ENCODE assay signal across 14 cellular contexts in genomic region chr3:52248165-52248541, GRCh38. TPM values are rescaled to one million over a fixed set of nuclear protein-coding genes. Genes with fewer than 3 reads are reported as not detected.
DNase-seq lines count a peak whose midpoint lies in the region; ATAC-seq and TF ChIP-seq lines count a peak whose summit lies in the region.
"Had no signal": no experiment of that assay in that cellular context is flagged by ENCODE, and none has a peak within 500 bp of the region (broad histone marks: within the 10 kb centered on the region; RNA-seq: fewer than 3 reads in every experiment).

No MANE protein-coding gene starts in this region.

- no peaks in the 10 kb centered on the region for H3K9me3 Mint-ChIP-seq in activated CD8-positive, alpha-beta memory T cell treated with anti-CD3 and anti-CD28 coated beads, Interleukin-2, amount 10 ng/mL, durations not matched to agents 7 days and 5 days (ENCODE audit: low read depth)
- H3K9me3 Mint-ChIP-seq in glutamatergic neuron (ENCODE audit: unreplicated experiment) (peaks cover 9% of the 10 kb centered on the region), osteocyte (ENCODE audit: unreplicated experiment) (no peaks in the 10 kb centered on the region)

- H3K27ac ChIP-seq in right atrium auricular region: no peak overlapping the region
- H3K27ac ChIP-seq in heart left ventricle: peak overlapping the region in 1 of 12 donors; percentile 1
- no peak overlapping the region for H3K27ac ChIP-seq in upper lobe of right lung

- ATAC-seq in heart left ventricle (no peak), upper lobe of right lung (no peak), HG03135 (IDR thresholded peaks at IDR 0.05; ENCODE audit: unreplicated experiment) (no peak), GM21447 (IDR thresholded peaks at IDR 0.05; ENCODE audit: unreplicated experiment) (no peak)
- ATAC-seq in activated CD8-positive, alpha-beta memory T cell treated with anti-CD3 and anti-CD28 coated beads, Interleukin-2, amount 10 ng/mL, durations not matched to agents 7 days and 5 days: no peak
- ATAC-seq: gastrocnemius medialis had no signal

- H3K36me3 ChIP-seq in right atrium auricular region (peaks cover 25% of the 10 kb centered on the region), heart left ventricle (peaks cover 0 to 55% (median 40%) of the 10 kb centered on the region in 9 donors), upper lobe of right lung (peaks cover 43% of the 10 kb centered on the region)
- H3K36me3 ChIP-seq: breast epithelium had no signal

- H3K4me3 ChIP-seq in right atrium auricular region (no peak overlapping the region), heart left ventricle (no peak overlapping the region), upper lobe of right lung (no peak overlapping the region)
- H3K4me3 ChIP-seq: gastrocnemius medialis had no signal

- H3K36me3 Mint-ChIP-seq in activated CD8-positive, alpha-beta memory T cell treated with anti-CD3 and anti-CD28 coated beads, Interleukin-2, amount 10 ng/mL, durations not matched to agents 7 days and 5 days: peaks cover 49% of the 10 kb centered on the region
- no peaks in the 10 kb centered on the region for H3K36me3 Mint-ChIP-seq in glutamatergic neuron (ENCODE audit: unreplicated experiment)
- H3K36me3 Mint-ChIP-seq in osteocyte (ENCODE audit: unreplicated experiment): peaks cover 7% of the 10 kb centered on the region

- peak; percentile 55 for DNase-seq in right atrium auricular region (ENCODE audit: low spot score)
- DNase-seq in heart left ventricle: no peak
- no peak for DNase-seq in activated CD8-positive, alpha-beta memory T cell treated with anti-CD3 and anti-CD28 coated beads, Interleukin-2, amount 10 ng/mL, durations not matched to agents 7 days and 5 days
- DNase-seq in glutamatergic neuron: no peak
- peak; percentile 52 for DNase-seq in upper lobe of right lung
- no peak for DNase-seq in osteocyte (ENCODE audit: extremely low spot score, unreplicated experiment)
- DNase-seq: gastrocnemius medialis, midbrain, NCI-H2029 had no signal

- no peaks in the 10 kb centered on the region for H3K9me3 ChIP-seq in right atrium auricular region
- H3K9me3 ChIP-seq in heart left ventricle: no peaks in the 10 kb centered on the region
- no peaks in the 10 kb centered on the region for H3K9me3 ChIP-seq in upper lobe of right lung
- H3K9me3 ChIP-seq: breast epithelium, gastrocnemius medialis, tibial nerve had no signal

- peak overlapping the region; percentile 90 for H3K27ac Mint-ChIP-seq in activated CD8-positive, alpha-beta memory T cell treated with anti-CD3 and anti-CD28 coated beads, Interleukin-2, amount 10 ng/mL, durations not matched to agents 7 days and 5 days
- H3K27ac Mint-ChIP-seq in glutamatergic neuron (ENCODE audit: unreplicated experiment): peak overlapping the region; percentile 23
- H3K27ac Mint-ChIP-seq in osteocyte (ENCODE audit: unreplicated experiment): no peak overlapping the region

- 86 to 96% (median 89%) methylated on average over 9 to 10 of the region's 10 CpGs for WGBS in heart left ventricle, 4 donors

- TF ChIP-seq POLR2A in heart left ventricle (IDR thresholded peaks at IDR 0.05): no peak

- no peaks in the 10 kb centered on the region for H3K27me3 Mint-ChIP-seq in activated CD8-positive, alpha-beta memory T cell treated with anti-CD3 and anti-CD28 coated beads, Interleukin-2, amount 10 ng/mL, durations not matched to agents 7 days and 5 days
- H3K27me3 Mint-ChIP-seq in glutamatergic neuron (ENCODE audit: unreplicated experiment): peaks cover 11% of the 10 kb centered on the region
- no peaks in the 10 kb centered on the region for H3K27me3 Mint-ChIP-seq in osteocyte (ENCODE audit: unreplicated experiment)

- TF ChIP-seq CTCF in right atrium auricular region (IDR thresholded peaks at IDR 0.05) (no peak), heart left ventricle (IDR thresholded peaks at IDR 0.05) (no peak), glutamatergic neuron (IDR thresholded peaks at IDR 0.05; ENCODE audit: partially characterized antibody, unreplicated experiment) (no peak), upper lobe of right lung (IDR thresholded peaks at IDR 0.05) (no peak), osteocyte (IDR thresholded peaks at IDR 0.05) (no peak)

- peaks cover 79% of the 10 kb centered on the region for H3K4me1 Mint-ChIP-seq in activated CD8-positive, alpha-beta memory T cell treated with anti-CD3 and anti-CD28 coated beads, Interleukin-2, amount 10 ng/mL, durations not matched to agents 7 days and 5 days
- H3K4me1 Mint-ChIP-seq in glutamatergic neuron (ENCODE audit: low read depth, unreplicated experiment): no peaks in the 10 kb centered on the region
- peaks cover 35% of the 10 kb centered on the region for H3K4me1 Mint-ChIP-seq in osteocyte (ENCODE audit: unreplicated experiment)

- H3K4me1 ChIP-seq in right atrium auricular region (peaks cover 0 to 35% of the 10 kb centered on the region in 2 donors), heart left ventricle (peaks cover 0 to 78% (median 9%) of the 10 kb centered on the region in 12 donors), upper lobe of right lung (peaks cover 28% of the 10 kb centered on the region)

- no peak overlapping the region for H3K4me3 Mint-ChIP-seq in activated CD8-positive, alpha-beta memory T cell treated with anti-CD3 and anti-CD28 coated beads, Interleukin-2, amount 10 ng/mL, durations not matched to agents 7 days and 5 days
- no peak overlapping the region for H3K4me3 Mint-ChIP-seq in glutamatergic neuron (ENCODE audit: unreplicated experiment)
- H3K4me3 Mint-ChIP-seq in osteocyte (ENCODE audit: unreplicated experiment): no peak overlapping the region

- H3K27me3 ChIP-seq in right atrium auricular region: no peaks in the 10 kb centered on the region
- H3K27me3 ChIP-seq in heart left ventricle: no peaks in the 10 kb centered on the region
- no peaks in the 10 kb centered on the region for H3K27me3 ChIP-seq in upper lobe of right lung
- H3K27me3 ChIP-seq: breast epithelium, tibial nerve had no signal

- intact Hi-C loops in heart left ventricle (cut with DNase I): no loop called here
- intact Hi-C loops in upper lobe of right lung (cut with DNase I): no loop called here

- CTCF ChIA-PET in activated CD8-positive, alpha-beta memory T cell treated with anti-CD3 and anti-CD28 coated beads, Interleukin-2, amount 10 ng/mL, durations not matched to agents 7 days and 5 days (lab: Charles Lee): interaction anchor here (0.8 to 7.5 kb wide), 7 partner anchors 9 to 30 kb away, joined by 3 to 48 read pairs (median 6); partner anchors contain the start of genes TWF2 and WDR82

RNA-seq across cellular contexts. Expression of gene PPM1M, which starts 2.6 kb away (rescaled TPM):
- total RNA-seq in right atrium auricular region: 1 to 10 TPM; 5.7 to 8.1 TPM
- total RNA-seq in heart left ventricle: 10 to 100 TPM in 2 of 9 donors, 1 to 10 TPM in 7; 5.7 to 30.2 (median 8.2) TPM
- 1 to 10 TPM; 5.6 to 6.6 TPM for polyA plus RNA-seq in heart left ventricle
- total RNA-seq in activated CD8-positive, alpha-beta memory T cell treated with anti-CD3 and anti-CD28 coated beads, Interleukin-2, amount 10 ng/mL, durations not matched to agents 7 days and 5 days: 10 to 100 TPM; 91.1 to 94.1 TPM
- 7.8 TPM for total RNA-seq in glutamatergic neuron (ENCODE audit: unreplicated experiment)
- total RNA-seq in upper lobe of right lung: 44.0 TPM
- total RNA-seq in osteocyte: 16.4 and 16.9 TPM in 2 replicates

RNA-seq across cellular contexts. Expression of gene TWF2, which starts 9.2 kb away (rescaled TPM):
- total RNA-seq in right atrium auricular region: 10 to 100 TPM; 54.4 to 58.6 TPM
- total RNA-seq in heart left ventricle: 100 to 1,000 TPM in 7 of 9 donors, 10 to 100 TPM in 2; 62.9 to 133 (median 117) TPM
- polyA plus RNA-seq in heart left ventricle: 100 to 1,000 TPM in 1 of 2 donors, 10 to 100 TPM in 1; 45.8 to 109 TPM
- total RNA-seq in activated CD8-positive, alpha-beta memory T cell treated with anti-CD3 and anti-CD28 coated beads, Interleukin-2, amount 10 ng/mL, durations not matched to agents 7 days and 5 days: 100 to 1,000 TPM; 110 to 131 TPM
- total RNA-seq in glutamatergic neuron (ENCODE audit: unreplicated experiment): 45.5 TPM
- total RNA-seq in upper lobe of right lung: 50.4 TPM
- total RNA-seq in osteocyte: 55.8 and 58.6 TPM in 2 replicates

RNA-seq across cellular contexts. Expression of gene TLR9, which starts 22.7 kb away (rescaled TPM):
- total RNA-seq in right atrium auricular region (not detected), heart left ventricle (under 1 TPM in 8 of 9 donors, not detected in 1; 0.12 to 0.65 (median 0.29) TPM), glutamatergic neuron (ENCODE audit: unreplicated experiment) (0.37 TPM), upper lobe of right lung (0.87 TPM), osteocyte (not detected in 2 replicates)
- under 1 TPM; 0.04 to 0.23 TPM for polyA plus RNA-seq in heart left ventricle
- total RNA-seq in activated CD8-positive, alpha-beta memory T cell treated with anti-CD3 and anti-CD28 coated beads, Interleukin-2, amount 10 ng/mL, durations not matched to agents 7 days and 5 days: under 1 TPM in 1 of 2 experiments, not detected in 1; 0.64 TPM
- total RNA-seq: Daoy had no signal

RNA-seq across cellular contexts. Expression of gene WDR82, which starts 30.3 kb away (rescaled TPM):
- 10 to 100 TPM; 43.2 to 43.8 TPM for total RNA-seq in right atrium auricular region
- total RNA-seq in heart left ventricle: 10 to 100 TPM; 44.9 to 73.6 (median 61.2) TPM
- polyA plus RNA-seq in heart left ventricle: 10 to 100 TPM; 24.7 to 69.2 TPM
- 100 to 1,000 TPM; 114 to 132 TPM for total RNA-seq in activated CD8-positive, alpha-beta memory T cell treated with anti-CD3 and anti-CD28 coated beads, Interleukin-2, amount 10 ng/mL, durations not matched to agents 7 days and 5 days
- 118 TPM for total RNA-seq in glutamatergic neuron (ENCODE audit: unreplicated experiment)
- total RNA-seq in upper lobe of right lung: 61.9 TPM
- total RNA-seq in osteocyte: 76.7 and 82.1 TPM in 2 replicates

RNA-seq across cellular contexts. Expression of gene GLYCTK, which starts 39.5 kb away (rescaled TPM):
- total RNA-seq in right atrium auricular region (1 to 10 TPM; 2.0 to 5.4 TPM), heart left ventricle (1 to 10 TPM; 2.6 to 8.4 (median 4.1) TPM), glutamatergic neuron (ENCODE audit: unreplicated experiment) (7.5 TPM), upper lobe of right lung (11.5 TPM), osteocyte (11.0 and 11.9 TPM in 2 replicates)
- polyA plus RNA-seq in heart left ventricle: 1 to 10 TPM; 4.7 to 6.4 TPM
- 10 to 100 TPM; 23.2 to 29.4 TPM for total RNA-seq in activated CD8-positive, alpha-beta memory T cell treated with anti-CD3 and anti-CD28 coated beads, Interleukin-2, amount 10 ng/mL, durations not matched to agents 7 days and 5 days

Comparison
In these comparisons a context has a peak if more than half of its experiments do, and no peak if none do; other contexts are left out.
1. DNase-seq: peak in right atrium auricular region (single experiment) and upper lobe of right lung (single experiment); none in heart left ventricle (0 of 5), activated CD8-positive, alpha-beta memory T cell treated with anti-CD3 and anti-CD28 coated beads, Interleukin-2, amount 10 ng/mL, durations not matched to agents 7 days and 5 days (single experiment), glutamatergic neuron (single experiment) and osteocyte (single experiment).